8 cellular contexts compared by ENCODE assay signal in the genomic region with DNA sequence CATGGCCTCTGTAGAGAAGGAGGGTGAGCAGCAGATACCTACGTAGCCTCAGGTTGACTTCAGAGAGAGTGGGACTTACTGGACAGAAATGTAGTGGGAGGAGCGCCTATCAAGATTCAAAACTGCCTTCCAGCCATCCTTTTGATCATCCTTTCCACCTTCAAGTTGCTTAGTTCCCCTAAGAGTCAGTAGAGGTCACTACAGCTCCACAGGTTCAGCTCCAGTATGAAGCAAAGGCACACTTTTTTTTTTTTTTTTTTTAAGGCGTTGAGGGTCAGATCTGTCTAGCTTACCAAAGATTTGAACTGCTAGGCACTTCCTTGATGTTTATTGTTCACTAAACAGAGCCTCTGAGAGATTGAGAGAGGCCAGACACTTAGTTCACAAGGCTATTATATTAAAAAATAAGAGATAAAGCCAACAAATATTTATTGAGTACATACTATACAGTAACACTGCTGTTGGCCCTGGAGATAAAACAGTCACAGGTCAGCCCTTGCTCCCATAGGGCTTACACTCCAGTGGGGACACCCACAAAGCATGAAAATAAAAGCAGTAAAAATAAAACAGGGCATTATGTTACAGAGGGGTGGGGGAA. TPM values are rescaled to one million over a fixed set of nuclear protein-coding genes. Genes with fewer than 3 reads are reported as not detected.
DNase-seq lines count a peak whose midpoint lies in the region; ATAC-seq and TF ChIP-seq lines count a peak whose summit lies in the region.

No MANE protein-coding gene starts in this region.

- H3K27ac ChIP-seq in 22Rv1 = peak overlapping the region; percentile 94

- H3K4me3 Mint-ChIP-seq in T-helper 17 cell (peak overlapping the region; percentile 33), mesothelial cell of epicardium (no peak overlapping the region)

- H3K27ac Mint-ChIP-seq in T-helper 17 cell (peak overlapping the region; percentile 19), mesothelial cell of epicardium (peak overlapping the region; percentile 73)

- H3K27me3 Mint-ChIP-seq in T-helper 17 cell = no peaks in the 10 kb centered on the region
- no peaks in the 10 kb centered on the region for H3K27me3 Mint-ChIP-seq in mesothelial cell of epicardium (ENCODE audit: low read depth)

- TF ChIP-seq CTCF in 22Rv1 (IDR thresholded peaks at IDR 0.05) = peak; percentile 83
- peak; percentile 27 for TF ChIP-seq CTCF in mesothelial cell of epicardium (IDR thresholded peaks at IDR 0.05; ENCODE audit: unreplicated experiment)

- no peaks in the 10 kb centered on the region for H3K9me3 Mint-ChIP-seq in mesothelial cell of epicardium

- ATAC-seq in T-helper 17 cell (peak; percentile 54), GM18909 (IDR thresholded peaks at IDR 0.05; ENCODE audit: poor library complexity, unreplicated experiment) (no peak), HG02938 (IDR thresholded peaks at IDR 0.05; ENCODE audit: unreplicated experiment) (no peak)

- H3K4me1 Mint-ChIP-seq in T-helper 17 cell (peaks cover 21% of the 10 kb centered on the region), mesothelial cell of epicardium (peaks cover 28% of the 10 kb centered on the region)

- H3K9me3 ChIP-seq in T-helper 17 cell (ENCODE audit: control insufficient read depth, low read length, poor library complexity, severe bottlenecking) = no peaks in the 10 kb centered on the region

- H3K36me3 Mint-ChIP-seq in T-helper 17 cell (ENCODE audit: low read depth) (peaks cover 17% of the 10 kb centered on the region), mesothelial cell of epicardium (peaks cover 37% of the 10 kb centered on the region)

- DNase-seq in EL = peak; percentile 77
- DNase-seq in NCI-H1092 (lab: John Stamatoyannopoulos, UW) = peak; percentile 12
- DNase-seq in T-helper 17 cell = no peak
- peak; percentile 38 for DNase-seq in effector CD4-positive, alpha-beta T cell
- DNase-seq in mesothelial cell of epicardium (ENCODE audit: low spot score in 2 of 2, unreplicated experiment in 2 of 2) = no peak

RNA-seq across cellular contexts. Expression of gene RNF227, which starts 3.1 kb away (rescaled TPM):
- total RNA-seq in T-helper 17 cell (1 to 10 TPM; 1.4 to 2.3 TPM), mesothelial cell of epicardium (3.0 to 3.4 TPM (median 3.1 TPM) in 3 replicates)

RNA-seq across cellular contexts. Expression of gene KCNAB3, which starts 16.6 kb away (rescaled TPM):
- total RNA-seq in T-helper 17 cell = 1 to 10 TPM; 5.9 to 8.4 TPM
- 18.4 to 18.8 TPM (median 18.5 TPM) in 3 replicates for total RNA-seq in mesothelial cell of epicardium

RNA-seq across cellular contexts. Expression of gene TRAPPC1, which starts 18.7 kb away (rescaled TPM):
- total RNA-seq in T-helper 17 cell (100 to 1,000 TPM; 102 to 118 TPM), mesothelial cell of epicardium (98.7 to 119 TPM (median 111 TPM) in 3 replicates)

RNA-seq across cellular contexts. Expression of gene CNTROB, which starts 19.0 kb away (rescaled TPM):
- total RNA-seq in T-helper 17 cell = 10 to 100 TPM; 24.3 to 27.9 TPM
- total RNA-seq in mesothelial cell of epicardium = 49.4 to 51.5 TPM (median 50.0 TPM) in 3 replicates

RNA-seq across cellular contexts. Expression of gene CHD3, which starts 24.4 kb away (rescaled TPM):
- 100 to 1,000 TPM; 219 TPM for total RNA-seq in T-helper 17 cell
- total RNA-seq in mesothelial cell of epicardium = 333 to 339 TPM (median 337 TPM) in 3 replicates

Comparison
In these comparisons a context has a peak if more than half of its experiments do, and no peak if none do; other contexts are left out.
1. DNase-seq: peak in EL (single experiment), NCI-H1092 (single experiment) and effector CD4-positive, alpha-beta T cell (single experiment); none in T-helper 17 cell (0 of 3) and mesothelial cell of epicardium (0 of 2).